Comparison of ENCODE assay signal across 14 cellular contexts in genomic region chr18:69956037-69956436, GRCh38. TPM values are rescaled to one million over a fixed set of nuclear protein-coding genes. Genes with fewer than 3 reads are reported as not detected.
DNase-seq lines count a peak whose midpoint lies in the region; ATAC-seq and TF ChIP-seq lines count a peak whose summit lies in the region.
"Had no signal": no experiment of that assay in that cellular context is flagged by ENCODE, and none has a peak within 500 bp of the region (broad histone marks: within the 10 kb centered on the region; RNA-seq: fewer than 3 reads in every experiment).

No MANE protein-coding gene starts in this region.

- DNase-seq in NCI-H146 (lab: John Stamatoyannopoulos, UW) = peak; percentile 44
- DNase-seq in NCI-H146 treated with DMSO at 0.1 percent for 48 hours (lab: John Stamatoyannopoulos, UW; ENCODE audit: unreplicated experiment) = no peak
- DNase-seq in naive thymus-derived CD8-positive, alpha-beta T cell = no peak
- no peak for DNase-seq in tibial artery
- no peak for DNase-seq in glutamatergic neuron
- DNase-seq: gastrocnemius medialis, MG63, NCI-H774 had no signal

- peaks cover 0 to 2% (median 0%) of the 10 kb centered on the region in 3 donors for H3K36me3 Mint-ChIP-seq in naive thymus-derived CD8-positive, alpha-beta T cell
- H3K36me3 Mint-ChIP-seq in glutamatergic neuron (ENCODE audit: unreplicated experiment) = no peaks in the 10 kb centered on the region

- H3K27me3 Mint-ChIP-seq in naive thymus-derived CD8-positive, alpha-beta T cell = no peaks in the 10 kb centered on the region
- no peaks in the 10 kb centered on the region for H3K27me3 Mint-ChIP-seq in glutamatergic neuron (ENCODE audit: unreplicated experiment)

- TF ChIP-seq CTCF in tibial artery (IDR thresholded peaks at IDR 0.05) (no peak), glutamatergic neuron (IDR thresholded peaks at IDR 0.05; ENCODE audit: partially characterized antibody, unreplicated experiment) (no peak)

- peaks cover 0 to 15% (median 0%) of the 10 kb centered on the region in 9 donors for H3K9me3 Mint-ChIP-seq in naive thymus-derived CD8-positive, alpha-beta T cell
- H3K9me3 Mint-ChIP-seq in glutamatergic neuron (ENCODE audit: unreplicated experiment) = peaks cover 2% of the 10 kb centered on the region

- peaks cover 0 to 4% (median 0%) of the 10 kb centered on the region in 4 donors for H3K4me1 ChIP-seq in tibial artery
- H3K4me1 ChIP-seq: gastrocnemius medialis had no signal

- H3K4me1 Mint-ChIP-seq in naive thymus-derived CD8-positive, alpha-beta T cell = peaks cover 14 to 44% (median 32%) of the 10 kb centered on the region in 4 donors
- no peaks in the 10 kb centered on the region for H3K4me1 Mint-ChIP-seq in glutamatergic neuron (ENCODE audit: low read depth, unreplicated experiment)

- no peak overlapping the region for H3K4me3 ChIP-seq in tibial artery
- H3K4me3 ChIP-seq: gastrocnemius medialis, lung, MG63 had no signal

- no peak overlapping the region for H3K4me3 Mint-ChIP-seq in naive thymus-derived CD8-positive, alpha-beta T cell
- H3K4me3 Mint-ChIP-seq in glutamatergic neuron (ENCODE audit: unreplicated experiment) = no peak overlapping the region
- H3K4me3 Mint-ChIP-seq: activated T-helper 1 cell treated with anti-CD3 and anti-CD28 coated beads, Interleukin-12 subunit alpha, Interleukin-12 subunit beta, Interleukin-2, Interleukin-4 antibody, amounts not matched to agents 30 ng/mL and 10 ng/mL and 1 ng/mL, durations not matched to agents 14 hours and 24 hours and 36 hours had no signal

- H3K27ac ChIP-seq in tibial artery = no peak overlapping the region
- H3K27ac ChIP-seq: 22Rv1, gastrocnemius medialis had no signal

- H3K36me3 ChIP-seq in tibial artery = no peaks in the 10 kb centered on the region
- H3K36me3 ChIP-seq: gastrocnemius medialis, MG63 had no signal

- POLR2A ChIA-PET in naive thymus-derived CD8-positive, alpha-beta T cell (lab: Charles Lee) = interaction anchor here (1.1 to 3.5 kb wide), 4 partner anchors 10 to 84 kb away, joined by 3 to 26 read pairs (median 5); partner anchors contain the start of gene CD226

- H3K27ac Mint-ChIP-seq in naive thymus-derived CD8-positive, alpha-beta T cell = no peak overlapping the region
- no peak overlapping the region for H3K27ac Mint-ChIP-seq in glutamatergic neuron (ENCODE audit: unreplicated experiment)

- H3K27me3 ChIP-seq in tibial artery = no peaks in the 10 kb centered on the region
- H3K27me3 ChIP-seq: gastrocnemius medialis, MG63 had no signal

- no peaks in the 10 kb centered on the region for H3K9me3 ChIP-seq in tibial artery
- H3K9me3 ChIP-seq: gastrocnemius medialis, MG63 had no signal

- intact Hi-C loops in tibial artery (cut with DNase I; ENCODE audit: low total_unique reads) = no loop called here

- ATAC-seq in GM21447 (IDR thresholded peaks at IDR 0.05; ENCODE audit: unreplicated experiment) (peak; percentile 34), HG03521 (IDR thresholded peaks at IDR 0.05; ENCODE audit: unreplicated experiment) (peak; percentile 36), GM18858 (IDR thresholded peaks at IDR 0.05; ENCODE audit: unreplicated experiment) (no peak)
- ATAC-seq in naive thymus-derived CD8-positive, alpha-beta T cell = peak; percentile 22 to 26
- ATAC-seq: gastrocnemius medialis had no signal

RNA-seq across cellular contexts. Expression of gene CD226, which starts 8.4 kb away (rescaled TPM):
- total RNA-seq in naive thymus-derived CD8-positive, alpha-beta T cell = 10 to 100 TPM; 24.6 to 26.1 TPM
- 10 to 100 TPM; 13.0 to 26.4 (median 15.6) TPM for polyA plus RNA-seq in naive thymus-derived CD8-positive, alpha-beta T cell
- 0.05 TPM for total RNA-seq in glutamatergic neuron (ENCODE audit: unreplicated experiment)

Comparison
In these comparisons a context has a peak if more than half of its experiments do, and no peak if none do; other contexts are left out.
1. RNA of gene CD226, which starts 8.4 kb away (total RNA-seq): 24.6 to 26.1 TPM in naive thymus-derived CD8-positive, alpha-beta T cell; 0.05 TPM in glutamatergic neuron (single experiment); every median in the first group is over 10 times any median in the second.